In genomic region chr13:102311901-102312300, GRCh38 we compare ENCODE assay signal across 15 cellular contexts.
DNase-seq lines count a peak whose midpoint lies in the region; ATAC-seq, FAIRE-seq and TF ChIP-seq lines count a peak whose summit lies in the region.
"Had no signal": no experiment of that assay in that cellular context is flagged by ENCODE, and none has a peak within 500 bp of the region (broad histone marks: within the 10 kb centered on the region; RNA-seq: fewer than 3 reads in every experiment).

No MANE protein-coding gene starts in this region.

- no peak overlapping the region for H3K4me3 Mint-ChIP-seq in osteocyte (ENCODE audit: unreplicated experiment)
- H3K4me3 Mint-ChIP-seq: naive B cell had no signal

- H3K4me1 Mint-ChIP-seq in osteocyte (ENCODE audit: unreplicated experiment) = peaks cover 3% of the 10 kb centered on the region
- H3K4me1 Mint-ChIP-seq: naive B cell had no signal

- DNase-seq in GM12891 (ENCODE audit: insufficient read length, low spot score) = no peak
- no peak for DNase-seq in H4 (ENCODE audit: low spot score)
- DNase-seq in NCI-H2081 (lab: John Stamatoyannopoulos, UW) = no peak
- DNase-seq in GM19238 (ENCODE audit: insufficient read length, low spot score) = no peak
- DNase-seq in osteocyte (ENCODE audit: extremely low spot score, unreplicated experiment) = no peak
- DNase-seq: erythroblast; GM23248; naive B cell; NCI-H1092; NCI-H2227 treated with DMSO at 0.1 percent for 48 hours; Peyer's patch; stimulated activated CD4-positive, alpha-beta T cell treated with anti-CD3 and anti-CD28 coated beads, Interleukin-4, amount 100 ng/mL, for 1 hour had no signal

- H3K9me3 Mint-ChIP-seq in osteocyte (ENCODE audit: unreplicated experiment) = no peaks in the 10 kb centered on the region

- TF ChIP-seq POLR2A in GM12891 (IDR thresholded peaks at IDR 0.05; ENCODE audit: low read depth, low read length) = no peak

- no peaks in the 10 kb centered on the region for H3K36me3 Mint-ChIP-seq in osteocyte (ENCODE audit: unreplicated experiment)
- H3K36me3 Mint-ChIP-seq: naive B cell had no signal

- no peak for TF ChIP-seq CTCF in osteocyte (IDR thresholded peaks at IDR 0.05)

- no peak overlapping the region for H3K27ac Mint-ChIP-seq in osteocyte (ENCODE audit: unreplicated experiment)
- H3K27ac Mint-ChIP-seq: naive B cell had no signal

- ATAC-seq in GM18907 (IDR thresholded peaks at IDR 0.05; ENCODE audit: unreplicated experiment) = peak; percentile 75
- peak; percentile 67 for ATAC-seq in HG02798 (IDR thresholded peaks at IDR 0.05; ENCODE audit: poor library complexity, unreplicated experiment)
- ATAC-seq in HG03575 (IDR thresholded peaks at IDR 0.05; ENCODE audit: extremely low read depth, insufficient number of reproducible peaks, low FRiP score, unreplicated experiment) = peak; percentile 80

- H3K27me3 Mint-ChIP-seq in osteocyte (ENCODE audit: unreplicated experiment) = peaks cover 13% of the 10 kb centered on the region
- H3K27me3 Mint-ChIP-seq: naive B cell had no signal

- no peak for FAIRE-seq in GM12891 (lab: Jason Lieb, UNC)

TF ChIP-seq in GM12891, 5 proteins besides CTCF, POLR2A, EP300 and RAD21:
- peak; percentile 91 for TF ChIP-seq SPI1 (IDR thresholded peaks at IDR 0.05; ENCODE audit: low read depth, low read length)
- no peak for TF ChIP-seq PAX5 (IDR thresholded peaks at IDR 0.05; ENCODE audit: insufficient read depth, low read length, severe bottlenecking)
